In genomic region chr1:106880226-106880625, GRCh38 we compare ENCODE assay signal across 19 cellular contexts.
DNase-seq lines count a peak whose midpoint lies in the region; ATAC-seq and TF ChIP-seq lines count a peak whose summit lies in the region.
"Had no signal": no experiment of that assay in that cellular context is flagged by ENCODE, and none has a peak within 500 bp of the region (broad histone marks: within the 10 kb centered on the region; RNA-seq: fewer than 3 reads in every experiment).

No MANE protein-coding gene starts in this region.

- peak; percentile 5 for DNase-seq in NCI-H510A treated with DMSO at 0.1 percent for 48 hours (lab: John Stamatoyannopoulos, UW)
- DNase-seq in NCI-H510A (lab: John Stamatoyannopoulos, UW) = no peak
- DNase-seq in lower lobe of right lung = no peak
- DNase-seq in thyroid gland = peak; percentile 11 to 45
- no peak for DNase-seq in activated naive CD4-positive, alpha-beta T cell treated with Interleukin-2 at 50 U/mL for 16 hours
- no peak for DNase-seq in activated T-cell treated with anti-CD3 and anti-CD28 coated beads, Interleukin-2, amount 50 U/mL, for 4 hours
- DNase-seq: HCEC 1CT, MM.1S, NCI-H1694, NCI-H2029 treated with DMSO at 0.1 percent for 48 hours, NCI-H2227 treated with DMSO at 0.1 percent for 48 hours, SJCRH30 had no signal

- peaks cover 15% of the 10 kb centered on the region for H3K9me3 Mint-ChIP-seq in activated T-cell treated with anti-CD3 and anti-CD28 coated beads, Interleukin-2, amount 50 U/mL, for 4 hours

- intact Hi-C loops in lower lobe of right lung (cut with DNase I) = no loop called here
- intact Hi-C loops in thyroid gland (cut with DNase I) = no loop called here

- no peaks in the 10 kb centered on the region for H3K4me1 Mint-ChIP-seq in activated T-cell treated with anti-CD3 and anti-CD28 coated beads, Interleukin-2, amount 50 U/mL, for 4 hours (ENCODE audit: low read depth)
- H3K4me1 Mint-ChIP-seq: IgD-negative memory B cell had no signal

- WGBS in thyroid gland, 2 donors = 46 to 60% methylated on average over 3 of the region's 3 CpGs

- no peaks in the 10 kb centered on the region for H3K4me1 ChIP-seq in lower lobe of right lung
- H3K4me1 ChIP-seq in thyroid gland = no peaks in the 10 kb centered on the region
- H3K4me1 ChIP-seq: BE2C, SJCRH30 had no signal

- peak; percentile 32 to 48 for ATAC-seq in lower lobe of right lung
- ATAC-seq in HG02678 (IDR thresholded peaks at IDR 0.05; ENCODE audit: unreplicated experiment) = no peak
- ATAC-seq in activated T-cell treated with anti-CD3 and anti-CD28 coated beads, Interleukin-2, amount 50 U/mL, for 4 hours = no peak

- TF ChIP-seq CTCF in C4-2B (conservative IDR thresholded peaks at IDR 0.05) (no peak), lower lobe of right lung (IDR thresholded peaks at IDR 0.05) (no peak), thyroid gland (IDR thresholded peaks at IDR 0.05) (no peak)

- H3K27me3 Mint-ChIP-seq in activated T-cell treated with anti-CD3 and anti-CD28 coated beads, Interleukin-2, amount 50 U/mL, for 4 hours (ENCODE audit: low read depth) = no peaks in the 10 kb centered on the region

- H3K4me3 Mint-ChIP-seq in activated T-cell treated with anti-CD3 and anti-CD28 coated beads, Interleukin-2, amount 50 U/mL, for 4 hours = no peak overlapping the region
- H3K4me3 Mint-ChIP-seq: IgD-negative memory B cell had no signal

- no peaks in the 10 kb centered on the region for H3K27me3 ChIP-seq in lower lobe of right lung (ENCODE audit: low read depth)
- no peaks in the 10 kb centered on the region for H3K27me3 ChIP-seq in thyroid gland
- H3K27me3 ChIP-seq: BE2C had no signal

- H3K4me3 ChIP-seq in lower lobe of right lung (no peak overlapping the region), thyroid gland (replicated peaks in 1 of 3) (no peak overlapping the region)
- H3K4me3 ChIP-seq: SJCRH30 had no signal

- H3K36me3 ChIP-seq in lower lobe of right lung (no peaks in the 10 kb centered on the region), thyroid gland (no peaks in the 10 kb centered on the region)
- H3K36me3 ChIP-seq: BE2C, SJCRH30 had no signal

- peak overlapping the region; percentile 45 for H3K27ac ChIP-seq in C4-2B
- no peak overlapping the region for H3K27ac ChIP-seq in lower lobe of right lung
- H3K27ac ChIP-seq in thyroid gland = no peak overlapping the region
- H3K27ac ChIP-seq: 22Rv1, HL-60, KMS-11, SJCRH30 had no signal

- no peaks in the 10 kb centered on the region for H3K36me3 Mint-ChIP-seq in activated T-cell treated with anti-CD3 and anti-CD28 coated beads, Interleukin-2, amount 50 U/mL, for 4 hours (ENCODE audit: insufficient read depth)
- H3K36me3 Mint-ChIP-seq: IgD-negative memory B cell had no signal

- TF ChIP-seq POLR2A in thyroid gland (IDR thresholded peaks at IDR 0.05) = no peak

- H3K9me3 ChIP-seq in lower lobe of right lung (no peaks in the 10 kb centered on the region), thyroid gland (no peaks in the 10 kb centered on the region)
- H3K9me3 ChIP-seq: BE2C, SJCRH30 had no signal

Comparison
In these comparisons a context has a peak if more than half of its experiments do, and no peak if none do; other contexts are left out.
1. DNase-seq: peak in NCI-H510A treated with DMSO at 0.1 percent for 48 hours (single experiment) and thyroid gland (2 of 2); none in NCI-H510A (single experiment), lower lobe of right lung (single experiment), activated naive CD4-positive, alpha-beta T cell treated with Interleukin-2 at 50 U/mL for 16 hours (single experiment) and activated T-cell treated with anti-CD3 and anti-CD28 coated beads, Interleukin-2, amount 50 U/mL, for 4 hours (single experiment).
2. ATAC-seq: peak in lower lobe of right lung (2 of 2); none in HG02678 (single experiment) and activated T-cell treated with anti-CD3 and anti-CD28 coated beads, Interleukin-2, amount 50 U/mL, for 4 hours (0 of 2).